25 cellular contexts compared by ENCODE assay signal in the genomic region with DNA sequence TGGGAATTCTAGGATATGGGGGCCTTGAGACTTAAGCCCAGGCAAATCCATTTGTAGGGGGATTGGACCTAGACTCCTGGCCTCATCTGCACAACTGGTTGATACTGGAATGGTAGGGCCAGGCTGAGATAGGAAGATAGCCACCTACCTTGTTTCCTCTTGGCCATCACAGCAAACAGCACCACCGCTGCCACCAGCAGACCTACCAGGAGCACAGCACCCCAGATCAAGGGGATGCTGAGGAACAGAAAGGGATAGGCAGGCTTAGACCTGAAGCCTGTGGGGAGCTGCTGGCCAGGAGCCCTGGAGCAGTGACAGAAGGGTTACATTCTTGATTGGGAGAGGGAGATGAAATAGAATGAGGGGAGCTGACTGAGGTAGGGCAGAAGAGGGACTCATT. TPM values are rescaled to one million over a fixed set of nuclear protein-coding genes. Genes with fewer than 3 reads are reported as not detected.
DNase-seq lines count a peak whose midpoint lies in the region; ATAC-seq, FAIRE-seq and TF ChIP-seq lines count a peak whose summit lies in the region.
"Had no signal": no experiment of that assay in that cellular context is flagged by ENCODE, and none has a peak within 500 bp of the region (broad histone marks: within the 10 kb centered on the region; RNA-seq: fewer than 3 reads in every experiment).

No MANE protein-coding gene starts in this region.

- no peak overlapping the region for H3K18ac ChIP-seq in H1 (ENCODE audit: extremely low read depth, low read length)
- no peak overlapping the region for H3K18ac ChIP-seq in mesendoderm (ENCODE audit: low read length)

- no peak for ATAC-seq in GM21528 (IDR thresholded peaks at IDR 0.05; ENCODE audit: low FRiP score, unreplicated experiment)
- ATAC-seq: HCT116, T-cell had no signal

- 93% methylated on average over 1 of the region's 1 CpG; no CpG with 5 or more reads in 1 of the 2 experiments for WGBS in H1 (ENCODE audit: extremely low coverage in 1 of 2, insufficient coverage in 1 of 2, insufficient read length in 1 of 2, insufficient replicate concordance in 2 of 2, low coverage in 1 of 2, low lambda C conversion rate in 2 of 2, missing lambda C conversion rate in 1 of 2), 2 experiments
- no CpG with 5 or more reads among the region's 1 CpG for WGBS in mesendoderm (ENCODE audit: extremely low coverage, insufficient coverage, low lambda C conversion rate)

- 0 out of 2 replicates have a peak, but pooled peaks cover 3% of the 10 kb centered on the region for H3K23me2 ChIP-seq in H1 (ENCODE audit: low read depth, low read length)

- CTCF ChIA-PET in activated naive CD4-positive, alpha-beta T cell treated with anti-CD3 and anti-CD28 coated beads, Interleukin-2, amount 10 ng/mL, durations not matched to agents 7 days and 5 days (lab: Charles Lee) = no interaction called here
- CTCF ChIA-PET in H1 (lab: Charles Lee; ENCODE audit: partially characterized antibody) = interaction anchor here (1.3 to 1.9 kb wide), 4 partner anchors 9 to 59 kb away, joined by 4 to 11 read pairs (median 6); no protein-coding TSS in a partner anchor

- TF ChIP-seq RAD21 in H1 (IDR thresholded peaks at IDR 0.05 in 1 of 2, conservative IDR thresholded peaks at IDR 0.05 in 1 of 2; ENCODE audit: low read depth in 2 of 2, low read length in 2 of 2) = peak in 1 of 2 experiments; percentile 41; a peak in 2 of 4 replicates

- H3K9me3 Mint-ChIP-seq in activated naive CD4-positive, alpha-beta T cell treated with anti-CD3 and anti-CD28 coated beads, Interleukin-2, amount 50 U/mL, for 24 hours = peaks cover under 1% of the 10 kb centered on the region
- no peaks in the 10 kb centered on the region for H3K9me3 Mint-ChIP-seq in activated naive CD4-positive, alpha-beta T cell treated with anti-CD3 and anti-CD28 coated beads, Interleukin-2, amount 10 ng/mL, durations not matched to agents 7 days and 5 days
- H3K9me3 Mint-ChIP-seq: CD8-positive, alpha-beta memory T cell; T-cell had no signal

- H2AFZ ChIP-seq in Loucy (ENCODE audit: low read length) (no peak overlapping the region), H1 (ENCODE audit: low read length) (no peak overlapping the region)

- H3K9me3 ChIP-seq in Loucy (ENCODE audit: insufficient read depth, low read depth, low read length) = no peaks in the 10 kb centered on the region
- no peaks in the 10 kb centered on the region for H3K9me3 ChIP-seq in H1 (ENCODE audit: insufficient read depth in 2 of 2, low read depth in 1 of 2, low read length in 1 of 2)
- H3K9me3 ChIP-seq: SJCRH30 had no signal

- no peak overlapping the region for H4K8ac ChIP-seq in H1 (ENCODE audit: extremely low read depth, insufficient read depth, low read length)
- no peak overlapping the region for H4K8ac ChIP-seq in mesendoderm (ENCODE audit: low read depth, low read length)

- H3K4me1 Mint-ChIP-seq in activated naive CD4-positive, alpha-beta T cell treated with anti-CD3 and anti-CD28 coated beads, Interleukin-2, amount 50 U/mL, for 24 hours = peaks cover 28% of the 10 kb centered on the region
- H3K4me1 Mint-ChIP-seq in activated naive CD4-positive, alpha-beta T cell treated with anti-CD3 and anti-CD28 coated beads, Interleukin-2, amount 10 ng/mL, durations not matched to agents 7 days and 5 days = peaks cover 36% of the 10 kb centered on the region

- H3K4me1 ChIP-seq in Loucy (ENCODE audit: insufficient read depth, low read length, poor library complexity, severe bottlenecking) (no peaks in the 10 kb centered on the region), H1 (replicated peaks in 1 of 4; ENCODE audit: control insufficient read depth in 3 of 4, insufficient read depth in 4 of 4, low read length in 3 of 4) (peaks cover 0 to 6% (median 0%) of the 10 kb centered on the region in 4 experiments; a peak in 1 of 7 replicates), mesendoderm (ENCODE audit: control insufficient read depth, low read depth, low read length) (peaks cover 7% of the 10 kb centered on the region)

- H4K91ac ChIP-seq in H1 (replicated peaks; ENCODE audit: insufficient read length, low read length) = no peak overlapping the region

- H2AK5ac ChIP-seq in H1 (ENCODE audit: low read depth, low read length) (no peak overlapping the region), mesendoderm (ENCODE audit: low read length) (no peak overlapping the region)

- POLR2A ChIA-PET in H1 (lab: Charles Lee; ENCODE audit: partially characterized antibody) = no interaction called here

- no peak for DNase-seq in activated naive CD4-positive, alpha-beta T cell treated with anti-CD3 and anti-CD28 coated beads, Interleukin-2, amount 10 ng/mL, durations not matched to agents 7 days and 5 days
- DNase-seq in H1 (ENCODE audit: low read depth in 1 of 2, low spot score in 2 of 2) (no peak), mesendoderm (peak; percentile 65)
- no peak for DNase-seq in activated CD8-positive, alpha-beta memory T cell treated with anti-CD3 and anti-CD28 coated beads, Interleukin-2, amount 50 U/mL, for 4 hours
- DNase-seq: Calu3; CD8-positive, alpha-beta memory T cell; DMS153; GDM1; KBM-7; NCI-H1436 treated with DMSO at 0.1 percent for 48 hours; NCI-H2029 treated with DMSO at 0.1 percent for 48 hours; NCI-H226; NCI-H524; NCI-H82; OCI-M1; SJCRH30; T-cell had no signal

- no peak for TF ChIP-seq EP300 in H1 (IDR thresholded peaks at IDR 0.05; ENCODE audit: borderline replicate concordance in 1 of 2, low read depth in 2 of 2, low read length in 2 of 2)

- H3K27me3 Mint-ChIP-seq in activated naive CD4-positive, alpha-beta T cell treated with anti-CD3 and anti-CD28 coated beads, Interleukin-2, amount 50 U/mL, for 24 hours = no peaks in the 10 kb centered on the region
- H3K27me3 Mint-ChIP-seq in activated naive CD4-positive, alpha-beta T cell treated with anti-CD3 and anti-CD28 coated beads, Interleukin-2, amount 10 ng/mL, durations not matched to agents 7 days and 5 days = peaks cover 22% of the 10 kb centered on the region
- H3K27me3 Mint-ChIP-seq: T-cell had no signal

- no peak overlapping the region for H3K9ac ChIP-seq in Loucy (ENCODE audit: low read depth, low read length, poor library complexity, severe bottlenecking)
- no peak overlapping the region for H3K9ac ChIP-seq in H1 (replicated peaks in 1 of 4; ENCODE audit: extremely low read depth in 1 of 4, low read depth in 3 of 4, low read length in 3 of 4)
- no peak overlapping the region for H3K9ac ChIP-seq in mesendoderm (ENCODE audit: low read length)

- H3K23ac ChIP-seq in H1 (ENCODE audit: insufficient read length) (no peak overlapping the region), mesendoderm (ENCODE audit: low read length) (no peak overlapping the region)

- H2BK12ac ChIP-seq in H1 (ENCODE audit: low read depth, low read length) = no peak overlapping the region

- H3K9me2 ChIP-seq in Loucy (replicated peaks; ENCODE audit: low read depth, low read length) = no peaks in the 10 kb centered on the region

- no peak overlapping the region for H3K14ac ChIP-seq in H1 (ENCODE audit: insufficient read length)

- H3K36me3 ChIP-seq in Loucy (ENCODE audit: insufficient read depth, low read length) = no peaks in the 10 kb centered on the region
- no peaks in the 10 kb centered on the region for H3K36me3 ChIP-seq in H1 (ENCODE audit: control insufficient read depth in 2 of 4, insufficient read depth in 4 of 4, low read length in 3 of 4)
- no peaks in the 10 kb centered on the region for H3K36me3 ChIP-seq in mesendoderm (ENCODE audit: control insufficient read depth, insufficient read depth, low read length)
- H3K36me3 ChIP-seq: SJCRH30 had no signal

- no peaks in the 10 kb centered on the region for H3K79me2 ChIP-seq in Loucy (ENCODE audit: insufficient read depth, low read length)
- H3K79me2 ChIP-seq in H1 (ENCODE audit: control insufficient read depth in 1 of 2, insufficient read depth in 2 of 2, low read length in 2 of 2) = no peaks in the 10 kb centered on the region
- no peaks in the 10 kb centered on the region for H3K79me2 ChIP-seq in mesendoderm (ENCODE audit: control insufficient read depth, insufficient read depth, low read length)

- no peak overlapping the region for H2BK20ac ChIP-seq in H1 (ENCODE audit: low read length)

- H3K27ac Mint-ChIP-seq in activated naive CD4-positive, alpha-beta T cell treated with anti-CD3 and anti-CD28 coated beads, Interleukin-2, amount 50 U/mL, for 24 hours = peak overlapping the region; percentile 5
- H3K27ac Mint-ChIP-seq in activated naive CD4-positive, alpha-beta T cell treated with anti-CD3 and anti-CD28 coated beads, Interleukin-2, amount 10 ng/mL, durations not matched to agents 7 days and 5 days = no peak overlapping the region
- H3K27ac Mint-ChIP-seq: T-cell had no signal

- no peak overlapping the region for H3K4me3 ChIP-seq in Loucy (ENCODE audit: low read length, poor library complexity, severe bottlenecking)
- no peak overlapping the region for H3K4me3 ChIP-seq in H1 (ENCODE audit: extremely low read depth in 1 of 4, insufficient read depth in 2 of 4, low read depth in 3 of 4, low read length in 4 of 4)
- no peak overlapping the region for H3K4me3 ChIP-seq in mesendoderm (ENCODE audit: low read length)
- H3K4me3 ChIP-seq: SJCRH30 had no signal

- H4K5ac ChIP-seq in H1 (ENCODE audit: insufficient read length, low read depth, low read length) (no peak overlapping the region), mesendoderm (ENCODE audit: low read length) (no peak overlapping the region)

- peaks cover 2% of the 10 kb centered on the region for H3K36me3 Mint-ChIP-seq in activated naive CD4-positive, alpha-beta T cell treated with anti-CD3 and anti-CD28 coated beads, Interleukin-2, amount 50 U/mL, for 24 hours
- H3K36me3 Mint-ChIP-seq in activated naive CD4-positive, alpha-beta T cell treated with anti-CD3 and anti-CD28 coated beads, Interleukin-2, amount 10 ng/mL, durations not matched to agents 7 days and 5 days = peaks cover 5% of the 10 kb centered on the region

- H3K79me1 ChIP-seq in H1 (ENCODE audit: low read depth, low read length) (no peaks in the 10 kb centered on the region), mesendoderm (ENCODE audit: low read length) (no peaks in the 10 kb centered on the region)

- H3K27ac ChIP-seq in H1 (ENCODE audit: low read depth, low read length) = no peak overlapping the region
- no peak overlapping the region for H3K27ac ChIP-seq in mesendoderm (ENCODE audit: low read depth, low read length)
- H3K27ac ChIP-seq: C4-2B, SJCRH30 had no signal

- no peak for TF ChIP-seq POLR2A in H1 (IDR thresholded peaks at IDR 0.05; ENCODE audit: control extremely low read depth in 1 of 2, low read depth in 2 of 2, low read length in 2 of 2)

- H4K20me1 ChIP-seq in Loucy (ENCODE audit: insufficient read depth, low read length, poor library complexity, severe bottlenecking) (no peaks in the 10 kb centered on the region), H1 (replicated peaks in 1 of 2; ENCODE audit: control insufficient read depth in 1 of 2, insufficient read depth in 2 of 2, low read length in 2 of 2) (no peaks in the 10 kb centered on the region)

- no peak overlapping the region for H3K4me2 ChIP-seq in Loucy (ENCODE audit: low read depth, low read length, poor library complexity, severe bottlenecking)
- no peak overlapping the region for H3K4me2 ChIP-seq in H1 (ENCODE audit: insufficient read depth in 1 of 2, low read depth in 2 of 2, low read length in 2 of 2)
- H3K4me2 ChIP-seq in mesendoderm (ENCODE audit: low read length) = no peak overlapping the region

- no peaks in the 10 kb centered on the region for H3K27me3 ChIP-seq in Loucy (ENCODE audit: insufficient read depth, low read length, poor library complexity, severe bottlenecking)
- H3K27me3 ChIP-seq in H1 (replicated peaks in 1 of 4; ENCODE audit: control insufficient read depth in 3 of 4, extremely low read depth in 1 of 4, insufficient read depth in 3 of 4, low read length in 3 of 4) = no peaks in the 10 kb centered on the region
- H3K27me3 ChIP-seq in mesendoderm (ENCODE audit: insufficient read depth, low read length, poor library complexity) = no peaks in the 10 kb centered on the region
- H3K27me3 ChIP-seq: SJCRH30 had no signal

- H3K56ac ChIP-seq in H1 (replicated peaks; ENCODE audit: insufficient read length, low read depth, low read length) (no peak overlapping the region), mesendoderm (ENCODE audit: low read length) (peak overlapping the region; percentile 10)

- no peak for FAIRE-seq in H1 (lab: Jason Lieb, UNC)
- FAIRE-seq: A204.1, GM19239, RCC 7860 had no signal

- H3K4ac ChIP-seq in H1 (replicated peaks; ENCODE audit: insufficient read length, low read depth, low read length) (no peak overlapping the region), mesendoderm (ENCODE audit: low read depth, low read length) (no peak overlapping the region)

- H2BK120ac ChIP-seq in H1 (replicated peaks; ENCODE audit: low read depth, low read length) (no peak overlapping the region), mesendoderm (ENCODE audit: low read depth, low read length) (no peak overlapping the region)

- TF ChIP-seq CTCF in Loucy (conservative IDR thresholded peaks at IDR 0.05; ENCODE audit: low read length) (peak; percentile 55), H1 (IDR thresholded peaks at IDR 0.05; ENCODE audit: control extremely low read depth in 1 of 3, insufficient read depth in 1 of 3, low read depth in 1 of 3, low read length in 3 of 3) (peak in 2 of 3 experiments; percentile 28 to 44; a peak in 2 of 4 replicates)

- H2BK15ac ChIP-seq in H1 (ENCODE audit: low read length) (no peak overlapping the region), mesendoderm (replicated peaks; ENCODE audit: low read depth) (no peak overlapping the region)

- H3F3A ChIP-seq in Loucy (ENCODE audit: low read depth) = no peaks in the 10 kb centered on the region

- H3K4me3 Mint-ChIP-seq in activated naive CD4-positive, alpha-beta T cell treated with anti-CD3 and anti-CD28 coated beads, Interleukin-2, amount 50 U/mL, for 24 hours = no peak overlapping the region
- H3K4me3 Mint-ChIP-seq in activated naive CD4-positive, alpha-beta T cell treated with anti-CD3 and anti-CD28 coated beads, Interleukin-2, amount 10 ng/mL, durations not matched to agents 7 days and 5 days = no peak overlapping the region
- H3K4me3 Mint-ChIP-seq: CD8-positive, alpha-beta memory T cell; T-cell had no signal

- H2BK5ac ChIP-seq in H1 (ENCODE audit: low read depth, low read length) (no peak overlapping the region), mesendoderm (ENCODE audit: low read length) (no peak overlapping the region)

RNA-seq across cellular contexts. Expression of a gene that starts 3.5 kb away (rescaled TPM):
- total RNA-seq in H1 (2021; fragmentation: NEBNext Ultra II Directional; extraction: Animal tissue kit (Norgen Biotek cat#: 25700)) = not detected in 2 replicates
- 0.08 and 0.30 TPM in 2 replicates for polyA plus RNA-seq in H1 (2011; rRNA removed)
- 0.16 TPM for polyA plus RNA-seq in H1 (2011; cell fraction: cytosol; rRNA removed)
- not detected for polyA plus RNA-seq in H1 (2011; cell fraction: nucleus; rRNA removed)
- polyA plus RNA-seq in H1 (2012, experiment 1 of 2) = 0.16 TPM in 1 of 4 replicates, not detected in the others
- polyA plus RNA-seq in H1 (2012, experiment 2 of 2) = not detected
- not detected for polyA plus RNA-seq in H1 (2013, experiment 1 of 2)
- 0.31 TPM for polyA plus RNA-seq in H1 (2013, experiment 2 of 2)
- not detected in 2 replicates for polyA minus RNA-seq in H1 (2011; rRNA and poly(A)+ RNA removed)
- not detected for polyA minus RNA-seq in H1 (2011; cell fraction: cytosol; rRNA and poly(A)+ RNA removed)
- polyA minus RNA-seq in H1 (2011; cell fraction: nucleus; rRNA and poly(A)+ RNA removed) = not detected
- 0.58 TPM for polyA plus RNA-seq in mesendoderm (2013, experiment 1 of 2)
- polyA plus RNA-seq in mesendoderm (2013, experiment 2 of 2) = 0.57 TPM
- total RNA-seq: Calu3; CD8-positive, alpha-beta memory T cell; SJCRH30 had no signal
- polyA plus RNA-seq: CD8-positive, alpha-beta memory T cell had no signal

RNA-seq across cellular contexts. Expression of a gene that starts 12.2 kb away (rescaled TPM):
- not detected in 2 replicates for total RNA-seq in H1 (2021; fragmentation: NEBNext Ultra II Directional; extraction: Animal tissue kit (Norgen Biotek cat#: 25700))
- polyA plus RNA-seq in H1 (2011; rRNA removed) = 0.20 and 0.24 TPM in 2 replicates
- polyA plus RNA-seq in H1 (2011; cell fraction: cytosol; rRNA removed) = 0.13 TPM
- polyA plus RNA-seq in H1 (2011; cell fraction: nucleus; rRNA removed) = 0.14 TPM
- polyA plus RNA-seq in H1 (2012, experiment 1 of 2) = 0.23 TPM in 1 of 4 replicates, not detected in the others
- not detected for polyA plus RNA-seq in H1 (2012, experiment 2 of 2)
- polyA plus RNA-seq in H1 (2013, experiment 1 of 2) = not detected
- 0.13 TPM for polyA plus RNA-seq in H1 (2013, experiment 2 of 2)
- polyA minus RNA-seq in H1 (2011; rRNA and poly(A)+ RNA removed) = not detected in 2 replicates
- polyA minus RNA-seq in H1 (2011; cell fraction: cytosol; rRNA and poly(A)+ RNA removed) = not detected
- not detected for polyA minus RNA-seq in H1 (2011; cell fraction: nucleus; rRNA and poly(A)+ RNA removed)
- 0.22 TPM for polyA plus RNA-seq in mesendoderm (2013, experiment 1 of 2)
- 0.13 TPM for polyA plus RNA-seq in mesendoderm (2013, experiment 2 of 2)
- total RNA-seq: Calu3 had no signal
- polyA plus RNA-seq: CD8-positive, alpha-beta memory T cell had no signal

RNA-seq across cellular contexts. Expression of a gene that starts 50.3 kb away (rescaled TPM):
- total RNA-seq in H1 (2021; fragmentation: NEBNext Ultra II Directional; extraction: Animal tissue kit (Norgen Biotek cat#: 25700)) = 0.09 and 0.11 TPM in 2 replicates
- polyA plus RNA-seq in H1 (2011; rRNA removed) = 0.18 and 0.22 TPM in 2 replicates
- 0.22 TPM for polyA plus RNA-seq in H1 (2011; cell fraction: cytosol; rRNA removed)
- 0.13 TPM for polyA plus RNA-seq in H1 (2011; cell fraction: nucleus; rRNA removed)
- 0.14 to 0.27 TPM (median 0.15 TPM) in 3 of 4 replicates, not detected in the other for polyA plus RNA-seq in H1 (2012, experiment 1 of 2)
- 0.04 TPM for polyA plus RNA-seq in H1 (2012, experiment 2 of 2)
- 0.20 TPM for polyA plus RNA-seq in H1 (2013, experiment 1 of 2)
- 0.22 TPM for polyA plus RNA-seq in H1 (2013, experiment 2 of 2)
- 0.32 and 0.61 TPM in 2 replicates for polyA minus RNA-seq in H1 (2011; rRNA and poly(A)+ RNA removed)
- polyA minus RNA-seq in H1 (2011; cell fraction: cytosol; rRNA and poly(A)+ RNA removed) = not detected
- polyA minus RNA-seq in H1 (2011; cell fraction: nucleus; rRNA and poly(A)+ RNA removed) = not detected
- polyA plus RNA-seq in mesendoderm (2013, experiment 1 of 2) = 0.48 TPM
- 0.46 TPM for polyA plus RNA-seq in mesendoderm (2013, experiment 2 of 2)
- total RNA-seq: Calu3 had no signal
